8 cellular contexts compared by ENCODE assay signal in the genomic region with DNA sequence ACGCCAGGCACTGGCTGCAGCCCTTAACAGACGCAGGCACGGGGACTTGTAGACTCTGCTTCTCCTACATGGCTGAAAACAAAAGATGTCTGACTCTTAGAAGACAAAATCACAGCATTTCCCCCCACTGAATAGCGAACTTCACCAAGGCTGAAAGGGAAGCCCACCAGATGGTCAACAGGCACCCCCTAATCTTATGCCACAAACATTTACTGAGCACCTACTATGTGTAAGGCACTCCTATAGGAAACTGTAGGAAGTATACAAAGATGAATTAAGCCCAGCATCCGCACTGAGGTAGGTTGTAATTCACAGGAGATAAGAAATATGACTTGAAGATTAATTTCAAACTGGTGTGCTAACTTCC. TPM values are rescaled to one million over a fixed set of nuclear protein-coding genes. Genes with fewer than 3 reads are reported as not detected.
DNase-seq lines count a peak whose midpoint lies in the region; ATAC-seq, FAIRE-seq and TF ChIP-seq lines count a peak whose summit lies in the region.

No MANE protein-coding gene starts in this region.

- TF ChIP-seq EP300 in SK-N-SH (IDR thresholded peaks at IDR 0.05; ENCODE audit: borderline replicate concordance in 1 of 2, low read depth in 1 of 2, low read length in 1 of 2), result no peak

- FAIRE-seq in GM12892 (lab: Jason Lieb, UNC), result peak; percentile 21

- H3K9me3 ChIP-seq in SK-N-SH (no peaks in the 10 kb centered on the region), right cardiac atrium (ENCODE audit: control insufficient read depth, low read length) (no peaks in the 10 kb centered on the region)

- H3K9ac ChIP-seq in SK-N-SH, result peak overlapping the region; percentile 84

- H3K4me1 ChIP-seq in SK-N-SH (ENCODE audit: control insufficient read depth in 1 of 2, insufficient read depth in 2 of 2, low read depth in 1 of 2, low read length in 1 of 2) (peaks cover 18 to 41% of the 10 kb centered on the region in 2 experiments), right cardiac atrium (ENCODE audit: control insufficient read depth, insufficient read depth, low read length) (peaks cover 11% of the 10 kb centered on the region)

- POLR2A ChIA-PET in SK-N-SH (lab: Yijun Ruan, JAX), result interaction anchor here (0.6 to 1.6 kb wide), 5 partner anchors 11 to 70 kb away, joined by 3 to 7 read pairs (median 3); no protein-coding TSS in a partner anchor

- H3K27me3 ChIP-seq in SK-N-SH (ENCODE audit: insufficient read depth), result no peaks in the 10 kb centered on the region
- no peaks in the 10 kb centered on the region for H3K27me3 ChIP-seq in right cardiac atrium (ENCODE audit: control insufficient read depth, insufficient read depth)

- intact Hi-C loops in right cardiac atrium (cut with DNase I) (loop anchor here in 2 of 4 donors (5.0 kb wide), 2 partner anchors 35 to 40 kb away; a partner anchor contains a TSS), head of caudate nucleus (cut with DNase I) (no loop called here)

- H3K9me2 ChIP-seq in SK-N-SH, result no peaks in the 10 kb centered on the region

- no peak for TF ChIP-seq CTCF in SK-N-SH (IDR thresholded peaks at IDR 0.05)

- peak overlapping the region; percentile 91 for H3K4me2 ChIP-seq in SK-N-SH

- H3K36me3 ChIP-seq in SK-N-SH (replicated peaks in 1 of 2; ENCODE audit: control insufficient read depth in 1 of 2, insufficient read depth in 2 of 2, low read length in 1 of 2), result no peaks in the 10 kb centered on the region

- no peak for TF ChIP-seq POLR2A in GM12892 (IDR thresholded peaks at IDR 0.05; ENCODE audit: low read depth, low read length)

- ATAC-seq in right cardiac atrium (no peak), GM19397 (IDR thresholded peaks at IDR 0.05; ENCODE audit: unreplicated experiment) (no peak)

- H3K79me2 ChIP-seq in SK-N-SH (ENCODE audit: insufficient read depth), result peaks cover 94% of the 10 kb centered on the region

- no peak for TF ChIP-seq RAD21 in SK-N-SH (IDR thresholded peaks at IDR 0.05; ENCODE audit: low read length)

- peaks cover 18% of the 10 kb centered on the region for H3F3A ChIP-seq in SK-N-SH (replicated peaks; ENCODE audit: insufficient read depth)

- CTCF ChIA-PET in SK-N-SH (lab: Yijun Ruan, JAX), result interaction anchor here (1.0 to 5.2 kb wide), 6 partner anchors 11 to 549 kb away, joined by 3 to 22 read pairs (median 8); no protein-coding TSS in a partner anchor

- H2AFZ ChIP-seq in SK-N-SH (ENCODE audit: low read depth), result peak overlapping the region; percentile 93

- H3K4me3 ChIP-seq in SK-N-SH (ENCODE audit: low read depth in 2 of 2, low read length in 1 of 2) (peak overlapping the region; percentile 64 to 67), right cardiac atrium (ENCODE audit: low read length) (peak overlapping the region; percentile 59), skin epidermis (peak overlapping the region; percentile 41 to 57 (median 49))

- WGBS in SK-N-SH (ENCODE audit: low lambda C conversion rate), result 10% methylated on average over 5 of the region's 5 CpGs
- 11% methylated on average over 5 of the region's 5 CpGs for WGBS in right cardiac atrium

- DNase-seq in GM12892 (ENCODE audit: insufficient read length) (no peak), SK-N-SH (no peak), right cardiac atrium (no peak), head of caudate nucleus (no peak)
- no peak for DNase-seq in activated naive CD4-positive, alpha-beta T cell treated with Interleukin-2 at 50 U/mL for 16 hours
- DNase-seq in activated CD4-positive, alpha-beta T cell treated with anti-CD3 and anti-CD28 coated beads for 1 hour, result no peak

- H3K27ac ChIP-seq in SK-N-SH (ENCODE audit: low read depth in 2 of 2, low read length in 1 of 2) (peak overlapping the region; percentile 97 to 99), right cardiac atrium (ENCODE audit: low read length) (peak overlapping the region; percentile 91), skin epidermis (peak overlapping the region; percentile 82 to 100 (median 94))

- H4K20me1 ChIP-seq in SK-N-SH (ENCODE audit: insufficient read depth), result peaks cover 11% of the 10 kb centered on the region

TF ChIP-seq in SK-N-SH, 30 proteins besides CTCF, POLR2A, EP300 and RAD21:
- TF ChIP-seq, protein P1, sequence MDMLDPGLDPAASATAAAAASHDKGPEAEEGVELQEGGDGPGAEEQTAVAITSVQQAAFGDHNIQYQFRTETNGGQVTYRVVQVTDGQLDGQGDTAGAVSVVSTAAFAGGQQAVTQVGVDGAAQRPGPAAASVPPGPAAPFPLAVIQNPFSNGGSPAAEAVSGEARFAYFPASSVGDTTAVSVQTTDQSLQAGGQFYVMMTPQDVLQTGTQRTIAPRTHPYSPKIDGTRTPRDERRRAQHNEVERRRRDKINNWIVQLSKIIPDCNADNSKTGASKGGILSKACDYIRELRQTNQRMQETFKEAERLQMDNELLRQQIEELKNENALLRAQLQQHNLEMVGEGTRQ (IDR thresholded peaks at IDR 0.05; ENCODE audit: borderline replicate concordance, low read depth, low read length), result no peak
- TF ChIP-seq MXI1 (IDR thresholded peaks at IDR 0.05; ENCODE audit: low read depth, low read length) (no peak), GABPA (IDR thresholded peaks at IDR 0.05; ENCODE audit: low read depth) (no peak)

RNA-seq across cellular contexts. Expression of a gene that starts 38.3 kb away (rescaled TPM):
- polyA plus RNA-seq in GM12892 (2012; ENCODE audit: missing spikeins), result 59.2 TPM
- polyA plus RNA-seq in SK-N-SH (2012; rRNA removed) (111 TPM in 2 replicates), right cardiac atrium (104 TPM)
- 32.2 and 47.9 TPM in 2 replicates for polyA plus RNA-seq in SK-N-SH (2012; cell fraction: cytosol; rRNA removed)
- polyA plus RNA-seq in SK-N-SH (2012; cell fraction: nucleus; rRNA removed), result 295 and 336 TPM in 2 replicates
- total RNA-seq in right cardiac atrium, result 100 to 1,000 TPM in 3 of 4 donors, 10 to 100 TPM in 1; 75.8 to 125 (median 102) TPM

RNA-seq across cellular contexts. Expression of a gene that starts 38.6 kb away (rescaled TPM):
- polyA plus RNA-seq in GM12892 (2012; ENCODE audit: missing spikeins), result 7.5 TPM
- polyA plus RNA-seq in SK-N-SH (2012; rRNA removed) (7.3 and 8.0 TPM in 2 replicates), right cardiac atrium (3.8 TPM)
- 6.2 and 8.5 TPM in 2 replicates for polyA plus RNA-seq in SK-N-SH (2012; cell fraction: cytosol; rRNA removed)
- 6.0 and 7.2 TPM in 2 replicates for polyA plus RNA-seq in SK-N-SH (2012; cell fraction: nucleus; rRNA removed)
- total RNA-seq in right cardiac atrium, result 1 to 10 TPM; 3.8 to 5.5 (median 4.9) TPM

RNA-seq across cellular contexts. Expression of a gene that starts 43.3 kb away (rescaled TPM):
- 5.1 TPM for polyA plus RNA-seq in GM12892 (2012; ENCODE audit: missing spikeins)
- 5.0 and 6.8 TPM in 2 replicates for polyA plus RNA-seq in SK-N-SH (2012; rRNA removed)
- polyA plus RNA-seq in SK-N-SH (2012; cell fraction: cytosol; rRNA removed), result 1.3 and 1.7 TPM in 2 replicates
- polyA plus RNA-seq in SK-N-SH (2012; cell fraction: nucleus; rRNA removed), result 28.7 and 34.0 TPM in 2 replicates
- total RNA-seq in right cardiac atrium, result 1 to 10 TPM; 2.7 to 5.3 (median 4.1) TPM
- 3.3 TPM for polyA plus RNA-seq in right cardiac atrium
